In the genomic region with DNA sequence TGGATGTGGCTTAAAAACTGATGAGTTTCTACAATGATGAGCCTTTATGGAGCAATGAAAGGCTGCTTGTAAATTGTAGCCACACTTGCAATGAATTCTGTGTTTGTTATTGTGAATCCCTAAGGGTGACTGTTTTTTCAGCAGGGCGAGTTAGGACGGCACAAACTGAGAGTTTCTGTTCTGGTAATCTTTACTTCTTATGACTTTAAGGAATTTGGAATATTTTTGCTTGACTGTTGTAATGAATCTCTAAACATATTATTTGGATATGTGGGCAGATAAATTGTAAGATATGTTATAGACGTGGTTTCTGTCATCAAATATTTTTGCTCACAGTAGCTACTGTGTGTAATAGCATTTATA, we compare ENCODE assay signal across 14 cellular contexts. TPM values are rescaled to one million over a fixed set of nuclear protein-coding genes. Genes with fewer than 3 reads are reported as not detected.
DNase-seq lines count a peak whose midpoint lies in the region; ATAC-seq and TF ChIP-seq lines count a peak whose summit lies in the region.
"Had no signal": no experiment of that assay in that cellular context is flagged by ENCODE, and none has a peak within 500 bp of the region (broad histone marks: within the 10 kb centered on the region; RNA-seq: fewer than 3 reads in every experiment).

No MANE protein-coding gene starts in this region.

- no peaks in the 10 kb centered on the region for H3K27me3 ChIP-seq in neutrophil
- H3K27me3 ChIP-seq: tibial artery had no signal

- H3K4me3 ChIP-seq in neutrophil (ENCODE audit: low read depth in 1 of 2, low read length in 1 of 2), result no peak overlapping the region
- H3K4me3 ChIP-seq: tibial artery had no signal

- H3K4me1 ChIP-seq in neutrophil (ENCODE audit: control insufficient read depth in 1 of 2, insufficient read depth in 1 of 2, low read depth in 1 of 2, low read length in 1 of 2), result peaks cover 27% of the 10 kb centered on the region in 2 experiments

- no peaks in the 10 kb centered on the region for H3K36me3 ChIP-seq in neutrophil
- H3K36me3 ChIP-seq: tibial artery had no signal

- ATAC-seq in GM21576 (IDR thresholded peaks at IDR 0.05; ENCODE audit: unreplicated experiment), result no peak

- TF ChIP-seq CTCF in neutrophil (IDR thresholded peaks at IDR 0.05) (no peak), RWPE1 (conservative IDR thresholded peaks at IDR 0.05; ENCODE audit: low read depth) (no peak)

- H3K27ac ChIP-seq in neutrophil (peak overlapping the region; percentile 33), RWPE1 (no peak overlapping the region)
- H3K27ac ChIP-seq: parathyroid adenoma, tibial artery had no signal

- H3K4me1 Mint-ChIP-seq in activated T-helper 1 cell treated with anti-CD3 and anti-CD28 coated beads, Interleukin-12 subunit alpha, Interleukin-12 subunit beta, Interleukin-2, Interleukin-4 antibody, amounts not matched to agents 30 ng/mL and 10 ng/mL and 1 ng/mL, durations not matched to agents 14 hours and 24 hours and 36 hours (ENCODE audit: low read depth), result peaks cover 54% of the 10 kb centered on the region

- H3K4me3 Mint-ChIP-seq in activated T-helper 1 cell treated with anti-CD3 and anti-CD28 coated beads, Interleukin-12 subunit alpha, Interleukin-12 subunit beta, Interleukin-2, Interleukin-4 antibody, amounts not matched to agents 30 ng/mL and 10 ng/mL and 1 ng/mL, durations not matched to agents 14 hours and 24 hours and 36 hours, result no peak overlapping the region
- H3K4me3 Mint-ChIP-seq: central memory CD8-positive, alpha-beta T cell; IgD-negative memory B cell had no signal

- CTCF ChIA-PET in RWPE1 (lab: Yijun Ruan, JAX), result no interaction called here

- H3K36me3 Mint-ChIP-seq in activated T-helper 1 cell treated with anti-CD3 and anti-CD28 coated beads, Interleukin-12 subunit alpha, Interleukin-12 subunit beta, Interleukin-2, Interleukin-4 antibody, amounts not matched to agents 30 ng/mL and 10 ng/mL and 1 ng/mL, durations not matched to agents 14 hours and 24 hours and 36 hours (ENCODE audit: low read depth), result peaks cover 20% of the 10 kb centered on the region

- H3K9me3 ChIP-seq in neutrophil, result no peaks in the 10 kb centered on the region
- H3K9me3 ChIP-seq: tibial artery had no signal

- intact Hi-C loops in activated T-helper 1 cell treated with anti-CD3 and anti-CD28 coated beads, Interleukin-12 subunit alpha, Interleukin-12 subunit beta, Interleukin-2, Interleukin-4 antibody, amounts not matched to agents 30 ng/mL and 10 ng/mL and 1 ng/mL, durations not matched to agents 14 hours and 24 hours and 36 hours (cut with micrococcal nuclease), result loop anchor here (2.0 kb wide), 1 partner anchor 18 kb away; no protein-coding TSS in a partner anchor

- H3K27me3 Mint-ChIP-seq in activated T-helper 1 cell treated with anti-CD3 and anti-CD28 coated beads, Interleukin-12 subunit alpha, Interleukin-12 subunit beta, Interleukin-2, Interleukin-4 antibody, amounts not matched to agents 30 ng/mL and 10 ng/mL and 1 ng/mL, durations not matched to agents 14 hours and 24 hours and 36 hours (ENCODE audit: insufficient read depth), result no peaks in the 10 kb centered on the region
- H3K27me3 Mint-ChIP-seq: central memory CD8-positive, alpha-beta T cell; IgD-negative memory B cell had no signal

- H3K27ac Mint-ChIP-seq in activated T-helper 1 cell treated with anti-CD3 and anti-CD28 coated beads, Interleukin-12 subunit alpha, Interleukin-12 subunit beta, Interleukin-2, Interleukin-4 antibody, amounts not matched to agents 30 ng/mL and 10 ng/mL and 1 ng/mL, durations not matched to agents 14 hours and 24 hours and 36 hours, result peak overlapping the region; percentile 14
- H3K27ac Mint-ChIP-seq: IgD-negative memory B cell had no signal

- POLR2A ChIA-PET in RWPE1 (lab: Yijun Ruan, JAX; ENCODE audit: low non-redundant PET), result no interaction called here

- no peaks in the 10 kb centered on the region for H3K9me3 Mint-ChIP-seq in activated T-helper 1 cell treated with anti-CD3 and anti-CD28 coated beads, Interleukin-12 subunit alpha, Interleukin-12 subunit beta, Interleukin-2, Interleukin-4 antibody, amounts not matched to agents 30 ng/mL and 10 ng/mL and 1 ng/mL, durations not matched to agents 14 hours and 24 hours and 36 hours
- H3K9me3 Mint-ChIP-seq: central memory CD8-positive, alpha-beta T cell had no signal

- DNase-seq in EH (ENCODE audit: low read depth), result peak; percentile 56
- DNase-seq in activated T-helper 1 cell treated with anti-CD3 and anti-CD28 coated beads, Interleukin-12 subunit alpha, Interleukin-12 subunit beta, Interleukin-2, Interleukin-4 antibody, amounts not matched to agents 30 ng/mL and 10 ng/mL and 1 ng/mL, durations not matched to agents 14 hours and 24 hours and 36 hours (ENCODE audit: low spot score), result no peak
- peak; percentile 25 for DNase-seq in fibroblast of gingiva (ENCODE audit: low read depth)
- no peak for DNase-seq in RWPE1 (ENCODE audit: low spot score)
- DNase-seq in DMS114 treated with DMSO at 0.1 percent for 48 hours (lab: John Stamatoyannopoulos, UW; ENCODE audit: unreplicated experiment), result no peak
- DNase-seq in stimulated activated CD4-positive, alpha-beta T cell treated with anti-CD3 and anti-CD28 coated beads, Interleukin-4, amount 100 ng/mL, for 4 hours, result no peak
- DNase-seq: NCI-H1417 treated with DMSO at 0.1 percent for 48 hours, NCI-H526 treated with DMSO at 0.1 percent for 48 hours, tibial artery had no signal

RNA-seq across cellular contexts. Expression of a gene that starts 22.2 kb away (rescaled TPM):
- 455 and 472 TPM in 2 replicates for total RNA-seq in activated T-helper 1 cell treated with anti-CD3 and anti-CD28 coated beads, Interleukin-12 subunit alpha, Interleukin-12 subunit beta, Interleukin-2, Interleukin-4 antibody, amounts not matched to agents 30 ng/mL and 10 ng/mL and 1 ng/mL, durations not matched to agents 14 hours and 24 hours and 36 hours

Comparison
In these comparisons a context has a peak if more than half of its experiments do, and no peak if none do; other contexts are left out.
1. DNase-seq: peak in EH (single experiment) and fibroblast of gingiva (single experiment); none in activated T-helper 1 cell treated with anti-CD3 and anti-CD28 coated beads, Interleukin-12 subunit alpha, Interleukin-12 subunit beta, Interleukin-2, Interleukin-4 antibody, amounts not matched to agents 30 ng/mL and 10 ng/mL and 1 ng/mL, durations not matched to agents 14 hours and 24 hours and 36 hours (single experiment), RWPE1 (single experiment), DMS114 treated with DMSO at 0.1 percent for 48 hours (single experiment) and stimulated activated CD4-positive, alpha-beta T cell treated with anti-CD3 and anti-CD28 coated beads, Interleukin-4, amount 100 ng/mL, for 4 hours (0 of 2).